15 cellular contexts compared by ENCODE assay signal in genomic region chr17:76427457-76428231, GRCh38. TPM values are rescaled to one million over a fixed set of nuclear protein-coding genes. Genes with fewer than 3 reads are reported as not detected.
DNase-seq lines count a peak whose midpoint lies in the region; ATAC-seq, FAIRE-seq and TF ChIP-seq lines count a peak whose summit lies in the region.
"Had no signal": no experiment of that assay in that cellular context is flagged by ENCODE, and none has a peak within 500 bp of the region (broad histone marks: within the 10 kb centered on the region; RNA-seq: fewer than 3 reads in every experiment).

No MANE protein-coding gene starts in this region.

- H3K4me3 ChIP-seq in mammary epithelial cell (replicated peaks in 1 of 3; ENCODE audit: insufficient read depth in 1 of 3, low read depth in 2 of 3, low read length in 3 of 3) (no peak overlapping the region), K562 (no peak overlapping the region), left lung (no peak overlapping the region)

- H3K27ac Mint-ChIP-seq in MCF 10A (ENCODE audit: low read depth, unreplicated experiment), result no peak overlapping the region

- POLR2A ChIA-PET in MCF 10A (lab: Yijun Ruan, JAX), result interaction anchor here (0.5 to 1.4 kb wide), 4 partner anchors 19 to 65 kb away, joined by 3 to 4 read pairs (median 3); partner anchors contain the start of gene SPHK1
- POLR2A ChIA-PET in K562 (lab: Yijun Ruan, JAX), result interaction anchor here (0.6 to 1.6 kb wide), 6 partner anchors 8 to 199 kb away, joined by 3 to 5 read pairs (median 4); partner anchors contain the start of gene PRPSAP1

- H3K36me3 ChIP-seq in mammary epithelial cell (ENCODE audit: insufficient read depth, low read length), result no peaks in the 10 kb centered on the region
- peaks cover 2% of the 10 kb centered on the region; the same call in 1 of the 3 replicates for H3K36me3 ChIP-seq in K562 (ENCODE audit: control insufficient read depth, insufficient read depth, low read length)
- H3K36me3 ChIP-seq in left lung, result no peaks in the 10 kb centered on the region

- no peaks in the 10 kb centered on the region for H3K9me3 Mint-ChIP-seq in MCF 10A (ENCODE audit: unreplicated experiment)
- H3K9me3 Mint-ChIP-seq: central memory CD8-positive, alpha-beta T cell had no signal

- TF ChIP-seq RAD21 in K562 (CRISPR knock-in tag; conservative IDR thresholded peaks at IDR 0.05 in 1 of 2, IDR thresholded peaks at IDR 0.05 in 1 of 2), result no peak

- dilution Hi-C loops in mammary epithelial cell (cut with HindIII; ENCODE audit: low sequenced_read_pairs), result no loop called here

- H4K20me1 ChIP-seq in mammary epithelial cell (ENCODE audit: insufficient read depth, low read length) (no peaks in the 10 kb centered on the region), K562 (replicated peaks; ENCODE audit: control insufficient read depth, insufficient read depth, low read length) (peaks cover 16% of the 10 kb centered on the region)

- no peaks in the 10 kb centered on the region for H3K9me1 ChIP-seq in K562 (ENCODE audit: control insufficient read depth, insufficient read depth, low read length)

- H3K9ac ChIP-seq in mammary epithelial cell (ENCODE audit: insufficient read depth, low read length) (no peak overlapping the region), K562 (ENCODE audit: insufficient read depth in 1 of 2, low read depth in 2 of 2, low read length in 2 of 2) (peak overlapping the region in 1 of 2 experiments; percentile 50; a peak in 1 of 4 replicates)

- H3K27me3 ChIP-seq in mammary epithelial cell (ENCODE audit: insufficient read depth, low read length) (no peaks in the 10 kb centered on the region), K562 (ENCODE audit: control insufficient read depth in 2 of 2, insufficient read depth in 2 of 2, low read length in 2 of 2) (no peaks in the 10 kb centered on the region), left lung (no peaks in the 10 kb centered on the region)

- H3K27ac ChIP-seq in mammary epithelial cell (ENCODE audit: insufficient read depth, low read depth, low read length), result no peak overlapping the region
- no peak overlapping the region for H3K27ac ChIP-seq in K562 (ENCODE audit: extremely low read depth, low read depth, low read length)
- H3K27ac ChIP-seq in left lung, result peak overlapping the region; percentile 21 to 33
- H3K27ac ChIP-seq: WERI-Rb-1 had no signal

- no peak overlapping the region for H3K4me3 Mint-ChIP-seq in MCF 10A (ENCODE audit: unreplicated experiment)
- H3K4me3 Mint-ChIP-seq: central memory CD8-positive, alpha-beta T cell had no signal

- peaks cover 5% of the 10 kb centered on the region for H3K4me1 ChIP-seq in mammary epithelial cell (ENCODE audit: insufficient read depth, low read length)
- no peaks in the 10 kb centered on the region; a peak in 2 of 5 replicates for H3K4me1 ChIP-seq in K562 (replicated peaks in 1 of 2; ENCODE audit: control insufficient read depth in 2 of 2, insufficient read depth in 2 of 2, low read length in 2 of 2)
- peaks cover 0 to 20% of the 10 kb centered on the region in 2 donors for H3K4me1 ChIP-seq in left lung

- no peaks in the 10 kb centered on the region for H3K4me1 Mint-ChIP-seq in MCF 10A (ENCODE audit: insufficient read depth, unreplicated experiment)

- DNase-seq in MCF 10A (ENCODE audit: unreplicated experiment), result peak; percentile 30
- no peak for DNase-seq in mammary epithelial cell
- no peak for DNase-seq in K562 (ENCODE audit: extremely low read depth in 1 of 4, low spot score in 3 of 4)
- no peak for DNase-seq in left lung
- DNase-seq in NCI-H146 (lab: John Stamatoyannopoulos, UW), result no peak
- no peak for DNase-seq in NCI-H2081 treated with DMSO at 0.1 percent for 48 hours (lab: John Stamatoyannopoulos, UW)
- DNase-seq in SKM-1 (lab: John Stamatoyannopoulos, UW; ENCODE audit: unreplicated experiment), result no peak
- DNase-seq: H7; head of caudate nucleus; NCI-H1092; stimulated activated naive CD8-positive, alpha-beta T cell treated with anti-CD3 and anti-CD28 coated beads, Interleukin-15, Interleukin-2, amounts not matched to agents 100 U/mL and 50 U/mL, for 24 hours; WERI-Rb-1 had no signal

- intact Hi-C loops in MCF 10A (cut with micrococcal nuclease) (no loop called here), mammary epithelial cell (cut with micrococcal nuclease) (no loop called here), K562 (cut with micrococcal nuclease) (no loop called here), left lung (cut with DNase I) (no loop called here)

- no peaks in the 10 kb centered on the region for H3K27me3 Mint-ChIP-seq in MCF 10A (ENCODE audit: insufficient read depth, unreplicated experiment)
- H3K27me3 Mint-ChIP-seq: central memory CD8-positive, alpha-beta T cell had no signal

- ATAC-seq in K562 (no peak), left lung (no peak), GM19351 (IDR thresholded peaks at IDR 0.05; ENCODE audit: unreplicated experiment) (no peak)
- ATAC-seq: stimulated activated naive CD8-positive, alpha-beta T cell treated with anti-CD3 and anti-CD28 coated beads, Interleukin-15, Interleukin-2, amounts not matched to agents 100 U/mL and 50 U/mL, for 24 hours had no signal

- TF ChIP-seq EP300 in K562 (IDR thresholded peaks at IDR 0.05; ENCODE audit: low read length), result no peak

- BruUV-seq in MCF 10A (replicated peaks; lab: Mats Ljungman, UMichigan) (no TSS peak), mammary epithelial cell (replicated peaks; lab: Mats Ljungman, UMichigan) (no TSS peak), K562 (replicated peaks; lab: Mats Ljungman, UMichigan) (no TSS peak)

- peaks cover 78% of the 10 kb centered on the region for H3K79me2 ChIP-seq in mammary epithelial cell (ENCODE audit: insufficient read depth, low read length)
- H3K79me2 ChIP-seq in K562 (ENCODE audit: control insufficient read depth, insufficient read depth, low read length), result peaks cover 46% of the 10 kb centered on the region

- FAIRE-seq in K562 (lab: Jason Lieb, UNC), result no peak

- CTCF ChIA-PET in MCF 10A (lab: Yijun Ruan, JAX) (interaction anchor here (0.5 to 1.8 kb wide), 8 partner anchors 17 to 306 kb away, joined by 3 to 13 read pairs (median 4); no protein-coding TSS in a partner anchor), mammary epithelial cell (lab: Charles Lee; ENCODE audit: low non-redundant PET) (interaction anchor here (0.7 kb wide), 1 partner anchor 76 kb away, joined by 6 read pairs; no protein-coding TSS in a partner anchor), K562 (lab: Yijun Ruan, JAX; ENCODE audit: low intra/inter-chr PET ratio) (no interaction called here)

- no peak overlapping the region for H2AFZ ChIP-seq in mammary epithelial cell (ENCODE audit: low read depth, low read length)
- no peak overlapping the region for H2AFZ ChIP-seq in K562 (ENCODE audit: low read depth, low read length)

- H3K9me3 ChIP-seq in mammary epithelial cell (replicated peaks; ENCODE audit: insufficient read depth, low read length), result no peaks in the 10 kb centered on the region
- H3K9me3 ChIP-seq in K562 (replicated peaks; ENCODE audit: control insufficient read depth, insufficient read depth, low read depth, low read length), result no peaks in the 10 kb centered on the region
- H3K9me3 ChIP-seq in left lung, result no peaks in the 10 kb centered on the region

- no peak for TF ChIP-seq POLR2A in K562 (conservative IDR thresholded peaks at IDR 0.05)

- in situ Hi-C loops in mammary epithelial cell (cut with MboI; ENCODE audit: low sequenced_read_pairs in 2 of 2), result no loop called here
- in situ Hi-C loops in K562 (cut with MboI), result no loop called here

- 54% methylated on average over 9 of the region's 9 CpGs for WGBS in mammary epithelial cell (ENCODE audit: low coverage, missing lambda C conversion rate)
- 85% methylated on average over 9 of the region's 9 CpGs for WGBS in K562 (ENCODE audit: insufficient coverage, low coverage, missing lambda C conversion rate)

- H3K36me3 Mint-ChIP-seq in MCF 10A (ENCODE audit: insufficient read depth, unreplicated experiment), result peaks cover 4% of the 10 kb centered on the region

- no peak for TF ChIP-seq CTCF in MCF 10A (IDR thresholded peaks at IDR 0.05; ENCODE audit: unreplicated experiment)
- TF ChIP-seq CTCF in mammary epithelial cell (conservative IDR thresholded peaks at IDR 0.05 in 1 of 2, IDR thresholded peaks at IDR 0.05 in 1 of 2; ENCODE audit: extremely low read depth in 1 of 2, insufficient read depth in 1 of 2, low read depth in 1 of 2, low read length in 2 of 2), result no peak
- TF ChIP-seq CTCF in K562 (IDR thresholded peaks at IDR 0.05 in 2 of 3, conservative IDR thresholded peaks at IDR 0.05 in 1 of 3; ENCODE audit: insufficient read depth in 2 of 3, low read depth in 1 of 3, low read length in 3 of 3), result no peak
- no peak for TF ChIP-seq CTCF in left lung (IDR thresholded peaks at IDR 0.05)

- H3K4me2 ChIP-seq in mammary epithelial cell (ENCODE audit: insufficient read depth, low read depth, low read length), result no peak overlapping the region
- H3K4me2 ChIP-seq in K562 (ENCODE audit: insufficient read depth, low read length), result no peak overlapping the region

RNA-seq across cellular contexts. Expression of gene UBE2O, which starts 25.3 kb away (rescaled TPM):
- total RNA-seq in MCF 10A (2022) (16.2 and 19.5 TPM in 2 replicates), mammary epithelial cell (10 to 100 TPM; 20.8 to 21.3 TPM), K562 (2014; rRNA removed) (20.5 and 21.6 TPM in 2 replicates), K562 (2014; rRNA removed; fragmentation: Illumina TruSeq; extraction: Trizol) (8.8 and 10.0 TPM in 2 replicates), K562 (2015; rRNA removed; fragmentation: Illumina TruSeq; extraction: Trizol) (13.3 and 15.6 TPM in 2 replicates), K562 (2021) (36.8 and 39.7 TPM in 2 replicates), left lung (10 to 100 TPM; 20.1 to 23.2 TPM)
- polyA plus RNA-seq in mammary epithelial cell (14.9 TPM), K562 (2011; rRNA removed) (12.6 and 20.8 TPM in 2 replicates), K562 (2014; fragmentation: Illumina TruSeq; extraction: Trizol) (24.5 and 25.4 TPM in 2 replicates), K562 (2014; fragmentation: Nextera tagmentation; extraction: Ambion mirVana) (1 to 10 TPM; 1.6 to 1.7 TPM), K562 (2014; rRNA removed) (15.6 and 22.1 TPM in 2 replicates)
- polyA minus RNA-seq in mammary epithelial cell, result 102 TPM
- 48.0 and 101 TPM in 2 replicates for total RNA-seq in K562 (2011; cell fraction: chromatin; rRNA removed; ENCODE audit: low replicate concordance)
- total RNA-seq in K562 (2011; cell fraction: nucleolus; rRNA removed), result 46.3 and 49.0 TPM in 2 replicates
- total RNA-seq in K562 (2011; cell fraction: nucleoplasm; rRNA removed), result 34.9 and 41.1 TPM in 2 replicates
- polyA plus RNA-seq in K562 (2011; cell fraction: cytosol; rRNA removed), result 9.9 and 13.8 TPM in 2 replicates
- 60.0 and 60.8 TPM in 2 replicates for polyA plus RNA-seq in K562 (2011; cell fraction: nucleus; rRNA removed)
- polyA plus RNA-seq in K562 (2012), result 24.4 and 24.9 TPM in 2 replicates
- 56.4 and 69.3 TPM in 2 replicates for polyA minus RNA-seq in K562 (2011; rRNA and poly(A)+ RNA removed)
- 26.6 and 31.1 TPM in 2 replicates for polyA minus RNA-seq in K562 (2011; cell fraction: cytosol; rRNA and poly(A)+ RNA removed)
- polyA minus RNA-seq in K562 (2011; cell fraction: nucleus; rRNA and poly(A)+ RNA removed), result 11.0 and 22.8 TPM in 2 replicates

RNA-seq across cellular contexts. Expression of gene AANAT, which starts 39.8 kb away (rescaled TPM):
- total RNA-seq in MCF 10A (2022) (not detected in 2 replicates), mammary epithelial cell (not detected), K562 (2014; rRNA removed) (not detected in 2 replicates), K562 (2014; rRNA removed; fragmentation: Illumina TruSeq; extraction: Trizol) (not detected in 2 replicates), K562 (2015; rRNA removed; fragmentation: Illumina TruSeq; extraction: Trizol) (not detected in 2 replicates), K562 (2021) (not detected in 2 replicates), left lung (not detected)
- polyA plus RNA-seq in mammary epithelial cell (0.16 TPM), K562 (2011; rRNA removed) (not detected in 2 replicates), K562 (2014; fragmentation: Illumina TruSeq; extraction: Trizol) (not detected in 2 replicates), K562 (2014; fragmentation: Nextera tagmentation; extraction: Ambion mirVana) (not detected), K562 (2014; rRNA removed) (not detected in 2 replicates)
- polyA minus RNA-seq in mammary epithelial cell, result not detected
- total RNA-seq in K562 (2011; cell fraction: chromatin; rRNA removed; ENCODE audit: low replicate concordance), result not detected in 2 replicates
- not detected in 2 replicates for total RNA-seq in K562 (2011; cell fraction: nucleolus; rRNA removed)
- not detected in 2 replicates for total RNA-seq in K562 (2011; cell fraction: nucleoplasm; rRNA removed)
- polyA plus RNA-seq in K562 (2011; cell fraction: cytosol; rRNA removed), result not detected in 2 replicates
- not detected in 2 replicates for polyA plus RNA-seq in K562 (2011; cell fraction: nucleus; rRNA removed)
- not detected in 2 replicates for polyA plus RNA-seq in K562 (2012)
- polyA minus RNA-seq in K562 (2011; rRNA and poly(A)+ RNA removed), result not detected in 2 replicates
- not detected in 2 replicates for polyA minus RNA-seq in K562 (2011; cell fraction: cytosol; rRNA and poly(A)+ RNA removed)
- polyA minus RNA-seq in K562 (2011; cell fraction: nucleus; rRNA and poly(A)+ RNA removed), result not detected in 2 replicates
- total RNA-seq: A172 had no signal

RNA-seq across cellular contexts. Expression of gene SPHK1, which starts 43.2 kb away (rescaled TPM):
- total RNA-seq in MCF 10A (2022) (7.1 and 12.6 TPM in 2 replicates), mammary epithelial cell (100 to 1,000 TPM; 150 to 240 TPM), K562 (2014; rRNA removed) (60.3 and 69.6 TPM in 2 replicates), K562 (2014; rRNA removed; fragmentation: Illumina TruSeq; extraction: Trizol) (5.6 and 8.0 TPM in 2 replicates), K562 (2015; rRNA removed; fragmentation: Illumina TruSeq; extraction: Trizol) (14.1 and 14.9 TPM in 2 replicates), K562 (2021) (56.2 and 58.2 TPM in 2 replicates), left lung (10 to 100 TPM in 1 of 2 donors, 1 to 10 TPM in 1; 6.3 to 35.1 TPM)
- polyA plus RNA-seq in mammary epithelial cell (121 TPM), K562 (2011; rRNA removed) (20.2 and 21.6 TPM in 2 replicates), K562 (2014; fragmentation: Illumina TruSeq; extraction: Trizol) (14.5 and 25.0 TPM in 2 replicates), K562 (2014; fragmentation: Nextera tagmentation; extraction: Ambion mirVana) (1 to 10 TPM in 1 of 2 experiments, under 1 TPM in 1; 0.21 to 1.9 TPM), K562 (2014; rRNA removed) (45.3 and 51.4 TPM in 2 replicates)
- 50.6 TPM for polyA minus RNA-seq in mammary epithelial cell
- total RNA-seq in K562 (2011; cell fraction: chromatin; rRNA removed; ENCODE audit: low replicate concordance), result 17.0 and 55.7 TPM in 2 replicates
- total RNA-seq in K562 (2011; cell fraction: nucleolus; rRNA removed), result 66.3 and 72.5 TPM in 2 replicates
- 31.6 and 33.4 TPM in 2 replicates for total RNA-seq in K562 (2011; cell fraction: nucleoplasm; rRNA removed)
- polyA plus RNA-seq in K562 (2011; cell fraction: cytosol; rRNA removed), result 25.9 and 63.1 TPM in 2 replicates
- 93.7 and 187 TPM in 2 replicates for polyA plus RNA-seq in K562 (2011; cell fraction: nucleus; rRNA removed)
- 26.8 and 28.6 TPM in 2 replicates for polyA plus RNA-seq in K562 (2012)
- polyA minus RNA-seq in K562 (2011; rRNA and poly(A)+ RNA removed), result 3.0 and 8.2 TPM in 2 replicates
- 11.8 and 12.5 TPM in 2 replicates for polyA minus RNA-seq in K562 (2011; cell fraction: cytosol; rRNA and poly(A)+ RNA removed)
- 19.1 and 19.3 TPM in 2 replicates for polyA minus RNA-seq in K562 (2011; cell fraction: nucleus; rRNA and poly(A)+ RNA removed)

Comparison
In these comparisons a context has a peak if more than half of its experiments do, and no peak if none do; other contexts are left out.
1. H3K27ac ChIP-seq: peak in left lung (2 of 2); none in mammary epithelial cell (single experiment) and K562 (single experiment).